ENCODE assay signal across 22 cellular contexts in genomic region chr12:50065726-50066310, GRCh38. TPM values are rescaled to one million over a fixed set of nuclear protein-coding genes. Genes with fewer than 3 reads are reported as not detected.
DNase-seq lines count a peak whose midpoint lies in the region; ATAC-seq and TF ChIP-seq lines count a peak whose summit lies in the region.
"Had no signal": no experiment of that assay in that cellular context is flagged by ENCODE, and none has a peak within 500 bp of the region (broad histone marks: within the 10 kb centered on the region; RNA-seq: fewer than 3 reads in every experiment).

No MANE protein-coding gene starts in this region.

- DNase-seq in EH (ENCODE audit: low read depth), result peak; percentile 68
- no peak for DNase-seq in SJCRH30
- DNase-seq in fibroblast of lung (ENCODE audit: low read depth in 2 of 2), result no peak
- peak in 1 of 2 donors; percentile 63 for DNase-seq in trophoblast cell
- DNase-seq in right cardiac atrium, result no peak
- DNase-seq in ovary, result no peak
- DNase-seq: activated CD4-positive, alpha-beta T cell treated with anti-CD3 and anti-CD28 coated beads for 1 hour; activated CD8-positive, alpha-beta T cell treated with anti-CD3 and anti-CD28 coated beads, Interleukin-2, amount 10 ng/mL, durations not matched to agents 7 days and 5 days; activated effector memory CD4-positive, alpha-beta T cell treated with Interleukin-2 at 50 U/mL for 16 hours; BE2C; GDM1; NCI-H146; NCI-H2107; NCI-H774 had no signal

- H3K36me3 ChIP-seq in SJCRH30 (no peaks in the 10 kb centered on the region), fibroblast of lung (ENCODE audit: control insufficient read depth, insufficient read depth, low read length) (no peaks in the 10 kb centered on the region), trophoblast cell (ENCODE audit: control insufficient read depth in 1 of 2, insufficient read depth in 2 of 2, low read length in 2 of 2) (no peaks in the 10 kb centered on the region), ovary (no peaks in the 10 kb centered on the region)
- H3K36me3 ChIP-seq: ascending aorta, prostate gland had no signal

- H2BK5ac ChIP-seq in trophoblast cell (ENCODE audit: low read depth, low read length, poor library complexity), result no peak overlapping the region

- TF ChIP-seq EP300 in ovary (IDR thresholded peaks at IDR 0.05), result no peak

- H3K14ac ChIP-seq in trophoblast cell (ENCODE audit: low read length), result no peak overlapping the region

- H3K4me1 ChIP-seq in SJCRH30 (peaks cover 36% of the 10 kb centered on the region), fibroblast of lung (ENCODE audit: control insufficient read depth, extremely low read depth, insufficient read depth, low read length) (peaks cover 3% of the 10 kb centered on the region), trophoblast cell (ENCODE audit: control insufficient read depth in 1 of 2, insufficient read depth in 2 of 2, low read length in 2 of 2) (peaks cover 0 to 2% of the 10 kb centered on the region in 2 experiments), right cardiac atrium (ENCODE audit: control insufficient read depth, insufficient read depth, low read length) (peaks cover 3% of the 10 kb centered on the region), ovary (ENCODE audit: insufficient read depth) (peaks cover 1% of the 10 kb centered on the region)
- H3K4me1 ChIP-seq: ascending aorta, prostate gland had no signal

- H3K79me2 ChIP-seq in fibroblast of lung (ENCODE audit: control insufficient read depth, insufficient read depth, low read length) (no peaks in the 10 kb centered on the region), trophoblast cell (ENCODE audit: control insufficient read depth, insufficient read depth, low read length, poor library complexity) (no peaks in the 10 kb centered on the region)

- H3K4me3 ChIP-seq in SJCRH30 (no peak overlapping the region), fibroblast of lung (replicated peaks in 1 of 4; ENCODE audit: control extremely low read depth in 1 of 4, insufficient read depth in 1 of 4, low read depth in 3 of 4, low read length in 4 of 4) (no peak overlapping the region), trophoblast cell (ENCODE audit: low read depth, low read length) (no peak overlapping the region), right cardiac atrium (ENCODE audit: low read length) (no peak overlapping the region), ovary (no peak overlapping the region)
- H3K4me3 ChIP-seq: ascending aorta, mucosa of descending colon, prostate gland, skin epidermis had no signal

- H2AK5ac ChIP-seq in trophoblast cell (ENCODE audit: low read length), result no peak overlapping the region

- no peak for TF ChIP-seq CTCF in fibroblast of lung (conservative IDR thresholded peaks at IDR 0.05 in 1 of 2, IDR thresholded peaks at IDR 0.05 in 1 of 2; ENCODE audit: low read depth in 1 of 2, low read length in 2 of 2)
- TF ChIP-seq CTCF in ovary (IDR thresholded peaks at IDR 0.05), result no peak

- H3K27me3 ChIP-seq in SJCRH30 (no peaks in the 10 kb centered on the region), fibroblast of lung (ENCODE audit: control insufficient read depth, insufficient read depth, low read length) (no peaks in the 10 kb centered on the region), trophoblast cell (ENCODE audit: insufficient read depth, low read length) (peaks cover 3% of the 10 kb centered on the region), right cardiac atrium (ENCODE audit: control insufficient read depth, insufficient read depth) (no peaks in the 10 kb centered on the region), ovary (no peaks in the 10 kb centered on the region)
- H3K27me3 ChIP-seq: ascending aorta, BE2C had no signal

- intact Hi-C loops in right cardiac atrium (cut with DNase I), result loop anchor here in 2 of 4 donors (5.0 to 10.0 kb wide), 2 partner anchors 99 to 201 kb away; no protein-coding TSS in a partner anchor
- intact Hi-C loops in ovary (cut with DNase I), result loop anchor here in 3 of 4 donors (5.0 kb wide), 3 partner anchors 94 to 199 kb away; partner anchors contain the start of gene AQP6 (in 1 of the 3)

- no peak overlapping the region for H3K4me2 ChIP-seq in fibroblast of lung (ENCODE audit: extremely low read depth, insufficient read depth, low read length)
- H3K4me2 ChIP-seq in trophoblast cell (ENCODE audit: low read length), result no peak overlapping the region

- H3K4ac ChIP-seq in trophoblast cell (ENCODE audit: low read depth, low read length), result no peak overlapping the region

- H3K9me3 ChIP-seq in SJCRH30 (replicated peaks) (no peaks in the 10 kb centered on the region), fibroblast of lung (ENCODE audit: control insufficient read depth, insufficient read depth, low read depth, low read length) (no peaks in the 10 kb centered on the region), trophoblast cell (ENCODE audit: insufficient read depth, low read depth, low read length) (no peaks in the 10 kb centered on the region), right cardiac atrium (ENCODE audit: control insufficient read depth, low read length) (no peaks in the 10 kb centered on the region), ovary (no peaks in the 10 kb centered on the region)
- H3K9me3 ChIP-seq: ascending aorta, BE2C, mucosa of descending colon, prostate gland had no signal

- TF ChIP-seq POLR2A in ovary (IDR thresholded peaks at IDR 0.05), result no peak

- no peak overlapping the region for H4K12ac ChIP-seq in trophoblast cell (ENCODE audit: low read depth, low read length)

- H2BK12ac ChIP-seq in trophoblast cell (ENCODE audit: low read length), result no peak overlapping the region

- H4K91ac ChIP-seq in trophoblast cell (ENCODE audit: low read depth, low read length), result no peak overlapping the region

- H3K27ac ChIP-seq in SJCRH30 (peak overlapping the region; percentile 1; the same call in 1 of the 2 replicates), fibroblast of lung (ENCODE audit: insufficient read depth, low read length) (peak overlapping the region; percentile 25), trophoblast cell (ENCODE audit: low read depth, low read length) (no peak overlapping the region), right cardiac atrium (ENCODE audit: low read length) (no peak overlapping the region), ovary (no peak overlapping the region)
- H3K27ac ChIP-seq: ascending aorta, prostate gland, skin epidermis had no signal

- ATAC-seq in GM19455 (IDR thresholded peaks at IDR 0.05; ENCODE audit: unreplicated experiment), result no peak
- no peak for ATAC-seq in HG03354 (IDR thresholded peaks at IDR 0.05; ENCODE audit: poor library complexity, severe bottlenecking, unreplicated experiment)
- ATAC-seq in right cardiac atrium, result no peak
- ATAC-seq: activated CD8-positive, alpha-beta T cell treated with anti-CD3 and anti-CD28 coated beads, Interleukin-2, amount 10 ng/mL, durations not matched to agents 7 days and 5 days had no signal

- no peak overlapping the region for H4K8ac ChIP-seq in trophoblast cell (ENCODE audit: low read depth, low read length)

- H3K9ac ChIP-seq in fibroblast of lung (ENCODE audit: insufficient read depth, low read length), result no peak overlapping the region
- H3K9ac ChIP-seq in trophoblast cell (ENCODE audit: low read length), result no peak overlapping the region

- WGBS in trophoblast cell (ENCODE audit: extremely low coverage, insufficient coverage, insufficient read length), result no CpG with 5 or more reads among the region's 3 CpGs
- 82% methylated on average over 3 of the region's 3 CpGs for WGBS in right cardiac atrium
- WGBS in ovary, 3 donors, result 78 to 84% (median 82%) methylated on average over 3 of the region's 3 CpGs

- no peak overlapping the region for H2BK120ac ChIP-seq in trophoblast cell (ENCODE audit: insufficient read depth, low read length, poor library complexity)

- H3K18ac ChIP-seq in trophoblast cell (ENCODE audit: low read length), result no peak overlapping the region

- H2AFZ ChIP-seq in fibroblast of lung (ENCODE audit: low read length), result no peak overlapping the region
- H2AFZ ChIP-seq in trophoblast cell (ENCODE audit: insufficient read depth, low read length, poor library complexity), result no peak overlapping the region

- H3K23ac ChIP-seq in trophoblast cell (ENCODE audit: low read length), result peak overlapping the region; percentile 35

- H3K79me1 ChIP-seq in trophoblast cell (ENCODE audit: low read length), result no peaks in the 10 kb centered on the region

- no peaks in the 10 kb centered on the region for H4K20me1 ChIP-seq in fibroblast of lung (ENCODE audit: control insufficient read depth, extremely low read depth, insufficient read depth, low read length)

RNA-seq across cellular contexts. Expression of gene ASIC1, which starts 8.4 kb away (rescaled TPM):
- 7.5 and 8.9 TPM in 2 replicates for total RNA-seq in SJCRH30 (2014; rRNA removed; shearing (Covaris generic))
- 1.7 and 1.8 TPM in 2 replicates for total RNA-seq in fibroblast of lung
- polyA plus RNA-seq in fibroblast of lung, result 2.6 and 3.9 TPM in 2 replicates
- polyA plus RNA-seq in fibroblast of lung (2012), result 3.1 and 4.2 TPM in 2 replicates
- 9.8 and 11.0 TPM in 2 replicates for polyA minus RNA-seq in fibroblast of lung (ENCODE audit: low replicate concordance)
- polyA plus RNA-seq in trophoblast cell (2013), result 0.44 and 0.62 TPM in 2 replicates
- total RNA-seq in right cardiac atrium, result 1 to 10 TPM; 1.3 to 4.5 (median 3.2) TPM
- polyA plus RNA-seq in right cardiac atrium, result 2.0 TPM
- 1 to 10 TPM in 2 of 7 donors, under 1 TPM in 5; 0.12 to 4.1 (median 0.69) TPM for total RNA-seq in ovary
- polyA plus RNA-seq in ovary, result 1 to 10 TPM in 1 of 2 donors, under 1 TPM in 1; 0.58 to 3.0 TPM
- total RNA-seq: ascending aorta had no signal

RNA-seq across cellular contexts. Expression of gene SMARCD1, which starts 19.3 kb away (rescaled TPM):
- total RNA-seq in SJCRH30 (2014; rRNA removed; shearing (Covaris generic)), result 79.7 and 84.2 TPM in 2 replicates
- total RNA-seq in fibroblast of lung (22.9 and 34.3 TPM in 2 replicates), right cardiac atrium (10 to 100 TPM; 15.8 to 24.5 (median 19.7) TPM), ovary (10 to 100 TPM; 33.5 to 57.7 (median 50.7) TPM)
- polyA plus RNA-seq in fibroblast of lung (30.5 and 45.0 TPM in 2 replicates), right cardiac atrium (11.6 TPM), ovary (10 to 100 TPM; 26.1 to 56.9 TPM)
- polyA plus RNA-seq in fibroblast of lung (2012), result 23.3 and 31.5 TPM in 2 replicates
- 42.1 and 88.6 TPM in 2 replicates for polyA minus RNA-seq in fibroblast of lung (ENCODE audit: low replicate concordance)
- 42.7 and 44.2 TPM in 2 replicates for polyA plus RNA-seq in trophoblast cell (2013)

RNA-seq across cellular contexts. Expression of gene GPD1, which starts 38.0 kb away (rescaled TPM):
- 0.23 and 0.24 TPM in 2 replicates for total RNA-seq in SJCRH30 (2014; rRNA removed; shearing (Covaris generic))
- total RNA-seq in fibroblast of lung (under 0.01 TPM in 1 of 2 replicates, not detected in the other), right cardiac atrium (10 to 100 TPM in 2 of 4 donors, 1 to 10 TPM in 2; 4.1 to 18.4 (median 9.6) TPM), ovary (1 to 10 TPM in 1 of 7 donors, under 1 TPM in 6; 0.15 to 9.4 (median 0.46) TPM)
- polyA plus RNA-seq in fibroblast of lung (0.03 TPM in 1 of 2 replicates, not detected in the other), right cardiac atrium (24.6 TPM), ovary (under 1 TPM; 0.10 to 0.85 TPM)
- polyA plus RNA-seq in fibroblast of lung (2012), result 0.08 TPM in 1 of 2 replicates, not detected in the other
- polyA minus RNA-seq in fibroblast of lung (ENCODE audit: low replicate concordance), result not detected in 2 replicates
- 0.07 and 0.10 TPM in 2 replicates for polyA plus RNA-seq in trophoblast cell (2013)
- total RNA-seq: glomerular endothelial cell, RPMI7951 had no signal

RNA-seq across cellular contexts. Expression of gene RACGAP1, which starts 40.5 kb away (rescaled TPM):
- total RNA-seq in SJCRH30 (2014; rRNA removed; shearing (Covaris generic)), result 148 and 152 TPM in 2 replicates
- total RNA-seq in fibroblast of lung (15.2 and 38.1 TPM in 2 replicates), right cardiac atrium (1 to 10 TPM; 3.2 to 8.2 (median 6.3) TPM), ovary (1 to 10 TPM; 2.1 to 4.8 (median 3.8) TPM)
- polyA plus RNA-seq in fibroblast of lung (22.9 and 73.4 TPM in 2 replicates), right cardiac atrium (1.5 TPM), ovary (10 to 100 TPM in 1 of 2 donors, 1 to 10 TPM in 1; 2.6 to 10.8 TPM)
- 25.0 and 77.1 TPM in 2 replicates for polyA plus RNA-seq in fibroblast of lung (2012)
- 7.4 and 96.5 TPM in 2 replicates for polyA minus RNA-seq in fibroblast of lung (ENCODE audit: low replicate concordance)
- 34.8 and 37.0 TPM in 2 replicates for polyA plus RNA-seq in trophoblast cell (2013)

RNA-seq across cellular contexts. Expression of gene COX14, which starts 46.2 kb away (rescaled TPM):
- total RNA-seq in SJCRH30 (2014; rRNA removed; shearing (Covaris generic)), result 25.3 and 36.3 TPM in 2 replicates
- total RNA-seq in fibroblast of lung (39.0 and 55.3 TPM in 2 replicates), right cardiac atrium (100 to 1,000 TPM; 141 to 203 (median 167) TPM), ovary (10 to 100 TPM; 37.5 to 72.6 (median 45.4) TPM)
- polyA plus RNA-seq in fibroblast of lung (57.1 and 58.7 TPM in 2 replicates), right cardiac atrium (258 TPM), ovary (10 to 100 TPM; 46.4 to 85.4 TPM)
- polyA plus RNA-seq in fibroblast of lung (2012), result 62.5 and 68.8 TPM in 2 replicates
- 79.2 and 91.9 TPM in 2 replicates for polyA minus RNA-seq in fibroblast of lung (ENCODE audit: low replicate concordance)
- polyA plus RNA-seq in trophoblast cell (2013), result 66.2 and 68.0 TPM in 2 replicates

Comparison
In these comparisons a context has a peak if more than half of its experiments do, and no peak if none do; other contexts are left out.
1. H3K27ac ChIP-seq: peak in SJCRH30 (single experiment) and fibroblast of lung (single experiment); none in trophoblast cell (single experiment), right cardiac atrium (single experiment) and ovary (0 of 2).